Comparison of ENCODE assay signal across 1 cellular context in genomic region chr18:59382388-59382787, GRCh38.
TF ChIP-seq lines count a peak whose summit lies in the region.

No MANE protein-coding gene starts in this region.

TF ChIP-seq in H1, 55 proteins besides CTCF, POLR2A, EP300 and RAD21 (continued from another document):
- TF ChIP-seq SP4 (IDR thresholded peaks at IDR 0.05; ENCODE audit: low read length) = no peak
- TF ChIP-seq KDM1A (IDR thresholded peaks at IDR 0.05; ENCODE audit: borderline replicate concordance, low read length) = no peak
- no peak for TF ChIP-seq SIRT6 (IDR thresholded peaks at IDR 0.05; ENCODE audit: low read length)
- TF ChIP-seq GABPA (IDR thresholded peaks at IDR 0.05; ENCODE audit: borderline replicate concordance, insufficient read depth, low read length) = no peak
- TF ChIP-seq POLR2AphosphoS5 (IDR thresholded peaks at IDR 0.05; ENCODE audit: low read depth, low read length) = no peak
- no peak for TF ChIP-seq BACH1 (IDR thresholded peaks at IDR 0.05; ENCODE audit: low read length)
- no peak for TF ChIP-seq GTF2F1 (IDR thresholded peaks at IDR 0.05; ENCODE audit: borderline replicate concordance, low read depth, low read length)
TF ChIP-seq in H1: peak in this region for 0.
